In the genomic region with DNA sequence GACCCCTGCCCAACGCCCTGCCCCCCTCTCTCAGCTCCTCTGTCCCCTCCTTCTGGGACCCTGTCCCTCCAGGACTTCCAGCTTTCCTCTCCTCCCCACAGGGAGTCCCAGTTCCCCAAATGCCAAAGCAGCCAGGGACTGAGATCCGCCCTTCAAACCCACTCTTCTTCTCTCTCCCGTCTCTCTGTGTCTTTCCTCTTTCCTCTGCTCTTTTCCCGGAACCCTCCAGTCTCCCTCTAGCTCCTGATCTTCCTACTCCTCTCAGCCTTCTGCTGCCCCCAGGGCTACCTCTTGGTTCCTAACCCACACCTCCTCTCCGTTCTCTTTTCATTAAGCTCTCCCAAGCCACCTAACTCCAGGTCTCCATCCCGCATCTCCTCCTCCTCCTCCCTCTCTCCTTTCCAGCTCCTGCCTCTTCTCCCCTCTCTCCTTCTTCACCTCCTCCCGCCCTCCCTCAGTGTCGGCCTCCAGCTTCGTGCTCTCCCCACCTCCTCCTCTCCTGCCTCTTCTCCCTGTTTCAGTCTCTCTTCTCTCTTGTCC, we compare ENCODE assay signal across 8 cellular contexts. TPM values are rescaled to one million over a fixed set of nuclear protein-coding genes. Genes with fewer than 3 reads are reported as not detected.
A peak's percentile ranks its signal among the peaks of the same experiment; 100 is the strongest.
DNase-seq lines count a peak whose midpoint lies in the region; ATAC-seq and TF ChIP-seq lines count a peak whose summit lies in the region.

CA11 (minus strand) TSS at position 536 of the 540 bp plus-strand sequence. CDS start 555 bp downstream, outside the sequence.

- POLR2A ChIA-PET in BJ (lab: Charles Lee), result interaction anchor here (0.7 kb wide), 1 partner anchor 348 kb away, joined by 3 read pairs; the partner anchor contains the start of gene RUVBL2

- H3K36me3 Mint-ChIP-seq in activated naive CD8-positive, alpha-beta T cell treated with anti-CD3 and anti-CD28 coated beads for 36 hours, result no peaks in the 10 kb centered on the region

- no peak for TF ChIP-seq CTCF in BJ (IDR thresholded peaks at IDR 0.05; ENCODE audit: insufficient read depth, low read depth, low read length)

- peak; percentile 8 for ATAC-seq in HG03097 (IDR thresholded peaks at IDR 0.05; ENCODE audit: low FRiP score, unreplicated experiment)
- no peak for ATAC-seq in HG03565 (IDR thresholded peaks at IDR 0.05; ENCODE audit: unreplicated experiment)

- no peak for DNase-seq in BJ (ENCODE audit: low read depth)
- DNase-seq in activated naive CD8-positive, alpha-beta T cell treated with anti-CD3 and anti-CD28 coated beads for 36 hours, result no peak
- no peak for DNase-seq in skeletal muscle cell (ENCODE audit: low read depth)
- no peak for DNase-seq in NCI-H1048 (lab: John Stamatoyannopoulos, UW)
- no peak for DNase-seq in activated CD4-positive, alpha-beta T cell treated with anti-CD3 and anti-CD28 coated beads for 1 hour

- H3K27me3 ChIP-seq in BJ (ENCODE audit: control insufficient read depth, insufficient read depth, low read length), result no peaks in the 10 kb centered on the region

- H3K4me3 ChIP-seq in BJ (ENCODE audit: low read depth, low read length) (peak within 1 kb of the TSS; percentile 47), iPS-11a (ENCODE audit: low read depth, low read length) (peak within 1 kb of the TSS; percentile 69), skeletal muscle cell (ENCODE audit: low read depth, low read length) (peak within 1 kb of the TSS; percentile 55)

- CTCF ChIA-PET in BJ (lab: Yijun Ruan, JAX), result interaction anchor here (0.6 to 3.5 kb wide), 24 partner anchors 10 to 196 kb away, joined by 3 to 20 read pairs (median 4); partner anchors contain the start of genes RPL18 and SPHK2

- H3K27me3 Mint-ChIP-seq in activated naive CD8-positive, alpha-beta T cell treated with anti-CD3 and anti-CD28 coated beads for 36 hours, result no peaks in the 10 kb centered on the region

- H3K4me1 Mint-ChIP-seq in activated naive CD8-positive, alpha-beta T cell treated with anti-CD3 and anti-CD28 coated beads for 36 hours, result peaks cover 28% of the 10 kb centered on the region

- peak within 1 kb of the TSS; percentile 78 for H3K27ac Mint-ChIP-seq in activated naive CD8-positive, alpha-beta T cell treated with anti-CD3 and anti-CD28 coated beads for 36 hours

- no peaks in the 10 kb centered on the region for H3K36me3 ChIP-seq in BJ (ENCODE audit: control insufficient read depth, insufficient read depth, low read length)

- no peaks in the 10 kb centered on the region for H3K9me3 Mint-ChIP-seq in activated naive CD8-positive, alpha-beta T cell treated with anti-CD3 and anti-CD28 coated beads for 36 hours

- peak within 1 kb of the TSS; percentile 86 for H3K4me3 Mint-ChIP-seq in activated naive CD8-positive, alpha-beta T cell treated with anti-CD3 and anti-CD28 coated beads for 36 hours

RNA-seq across cellular contexts. Expression of gene CA11, which starts in this region (rescaled TPM):
- 3.0 and 3.2 TPM in 2 replicates for polyA plus RNA-seq in BJ (2011; rRNA removed)
- polyA minus RNA-seq in BJ (2011; rRNA and poly(A)+ RNA removed), result 0.41 and 1.3 TPM in 2 replicates
- 10 to 100 TPM; 11.9 to 14.1 TPM for total RNA-seq in activated naive CD8-positive, alpha-beta T cell treated with anti-CD3 and anti-CD28 coated beads for 36 hours
